ENCODE assay signal across 16 cellular contexts in the genomic region with DNA sequence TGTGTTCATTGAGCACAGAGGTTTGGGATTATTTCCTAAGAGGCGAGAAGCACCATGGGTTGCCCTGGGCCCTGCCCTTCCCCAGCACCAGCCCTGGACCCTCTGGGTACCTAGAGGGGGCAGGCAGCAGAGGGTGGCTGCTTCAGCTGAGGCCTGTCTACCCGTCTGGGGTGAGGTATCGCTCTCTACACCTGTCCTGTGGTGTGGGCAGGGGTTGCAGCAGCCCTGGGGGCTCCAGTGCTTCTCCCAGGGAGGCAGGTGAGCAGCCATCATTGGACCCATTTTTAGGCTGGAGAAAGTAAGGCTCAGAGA. TPM values are rescaled to one million over a fixed set of nuclear protein-coding genes. Genes with fewer than 3 reads are reported as not detected.
DNase-seq lines count a peak whose midpoint lies in the region; TF ChIP-seq lines count a peak whose summit lies in the region.
"Had no signal": no experiment of that assay in that cellular context is flagged by ENCODE, and none has a peak within 500 bp of the region (broad histone marks: within the 10 kb centered on the region; RNA-seq: fewer than 3 reads in every experiment).

No MANE protein-coding gene starts in this region.

- H3K18ac ChIP-seq in mesenchymal stem cell (ENCODE audit: low read depth in 1 of 2, low read length in 2 of 2) = no peak overlapping the region

- TF ChIP-seq POLR2A in prostate gland (IDR thresholded peaks at IDR 0.05) (no peak), erythroblast (IDR thresholded peaks at IDR 0.05; ENCODE audit: low read length) (no peak)

- H3K9ac ChIP-seq in mesenchymal stem cell (ENCODE audit: low read length) (no peak overlapping the region), stomach smooth muscle (ENCODE audit: low read length in 2 of 2) (peak overlapping the region in 1 of 2 donors; percentile 29)
- H3K9ac ChIP-seq: GM23248 had no signal

- no peak overlapping the region for H2BK120ac ChIP-seq in mesenchymal stem cell (ENCODE audit: low read depth, low read length)

- peaks cover 70% of the 10 kb centered on the region for H3K79me1 ChIP-seq in mesenchymal stem cell (replicated peaks; ENCODE audit: low read length, poor library complexity, severe bottlenecking)

- no peak overlapping the region for H2AFZ ChIP-seq in mesenchymal stem cell (ENCODE audit: low read depth, low read length)
- H2AFZ ChIP-seq: GM23248 had no signal

- intact Hi-C loops in prostate gland (cut with DNase I) = loop anchor here (5.0 kb wide), 1 partner anchor 45 kb away; no protein-coding TSS in a partner anchor

- no peak overlapping the region for H3K4me2 ChIP-seq in mesenchymal stem cell (ENCODE audit: low read length, poor library complexity, severe bottlenecking)

- H3K27me3 ChIP-seq in mesenchymal stem cell (ENCODE audit: control insufficient read depth in 1 of 2, insufficient read depth in 1 of 2, low read length in 2 of 2) (peaks cover 0 to 3% of the 10 kb centered on the region in 2 experiments), stomach smooth muscle (ENCODE audit: control insufficient read depth in 1 of 2, insufficient read depth in 2 of 2, low read length in 2 of 2) (no peaks in the 10 kb centered on the region), prostate gland (replicated peaks; ENCODE audit: insufficient read depth) (no peaks in the 10 kb centered on the region)
- H3K27me3 ChIP-seq: BE2C had no signal

- H3K14ac ChIP-seq in mesenchymal stem cell (ENCODE audit: low read length in 2 of 2) = peak overlapping the region in 1 of 2 experiments; percentile 51

- peak overlapping the region; percentile 11 for H4K91ac ChIP-seq in mesenchymal stem cell (ENCODE audit: low read length)

- TF ChIP-seq CTCF in prostate gland (IDR thresholded peaks at IDR 0.05) = no peak

- H3K36me3 ChIP-seq in mesenchymal stem cell (ENCODE audit: control insufficient read depth in 1 of 2, insufficient read depth in 2 of 2, low read depth in 1 of 2, low read length in 2 of 2) = peaks cover 0 to 9% of the 10 kb centered on the region in 2 experiments
- H3K36me3 ChIP-seq in stomach smooth muscle (ENCODE audit: control insufficient read depth in 2 of 2, insufficient read depth in 2 of 2, low read length in 2 of 2) = no peaks in the 10 kb centered on the region
- H3K36me3 ChIP-seq in prostate gland = no peaks in the 10 kb centered on the region
- H3K36me3 ChIP-seq: BE2C had no signal

- H3K4me1 ChIP-seq in mesenchymal stem cell (ENCODE audit: control insufficient read depth, insufficient read depth, low read depth, low read length) (peaks cover 32% of the 10 kb centered on the region), stomach smooth muscle (ENCODE audit: control insufficient read depth, insufficient read depth, low read length) (peaks cover 71% of the 10 kb centered on the region), prostate gland (replicated peaks) (peaks cover 6% of the 10 kb centered on the region)
- H3K4me1 ChIP-seq: BE2C had no signal

- H2BK15ac ChIP-seq in mesenchymal stem cell (ENCODE audit: low read depth, poor library complexity, severe bottlenecking) = no peak overlapping the region

- no peak overlapping the region for H2BK12ac ChIP-seq in mesenchymal stem cell (ENCODE audit: low read length in 2 of 2)

- no peak overlapping the region for H2BK5ac ChIP-seq in mesenchymal stem cell (ENCODE audit: low read depth, low read length, poor library complexity, severe bottlenecking)

- H3K23ac ChIP-seq in mesenchymal stem cell (ENCODE audit: low read length in 2 of 2) = no peak overlapping the region

- H3K27ac ChIP-seq in angular gyrus (ENCODE audit: low read depth, low read length) = peak overlapping the region; percentile 2
- no peak overlapping the region for H3K27ac ChIP-seq in mesenchymal stem cell (ENCODE audit: low read length, poor library complexity, severe bottlenecking)
- H3K27ac ChIP-seq in stomach smooth muscle (ENCODE audit: low read length) = peak overlapping the region; percentile 58
- no peak overlapping the region for H3K27ac ChIP-seq in prostate gland
- H3K27ac ChIP-seq: 22Rv1, GM23248 had no signal

- 89% methylated on average over 3 of the region's 3 CpGs for WGBS in mesenchymal stem cell
- 66% methylated on average over 3 of the region's 3 CpGs for WGBS in prostate gland

- no peak overlapping the region for H4K8ac ChIP-seq in mesenchymal stem cell (ENCODE audit: low read length)

- DNase-seq in activated effector memory CD4-positive, alpha-beta T cell treated with anti-CD3 and anti-CD28 coated beads, Interleukin-2, amount 50 U/mL, for 16 hours = peak; percentile 54
- no peak for DNase-seq in activated effector memory CD4-positive, alpha-beta T cell treated with Interleukin-2 at 50 U/mL for 16 hours
- no peak for DNase-seq in mesenchymal stem cell
- no peak for DNase-seq in prostate gland (ENCODE audit: low spot score)
- DNase-seq in erythroblast (lab: John Stamatoyannopoulos, UW) = no peak
- no peak for DNase-seq in NCI-H2196 treated with DMSO at 0.1 percent for 48 hours (lab: John Stamatoyannopoulos, UW; ENCODE audit: unreplicated experiment)
- DNase-seq: DND-41, HCEC 1CT, NCI-H1694 treated with DMSO at 0.1 percent for 48 hours, NCI-H2107, NCI-H526 treated with DMSO at 0.1 percent for 48 hours had no signal

- peak overlapping the region in 1 of 2 experiments; percentile 3 for H3K4me3 ChIP-seq in mesenchymal stem cell (ENCODE audit: insufficient read depth in 1 of 2, low read depth in 1 of 2, low read length in 2 of 2)
- H3K4me3 ChIP-seq in stomach smooth muscle (ENCODE audit: low read length in 2 of 2) = peak overlapping the region in 1 of 2 donors; percentile 22
- H3K4me3 ChIP-seq in prostate gland = no peak overlapping the region
- H3K4me3 ChIP-seq: GM23248 had no signal

- H3K9me3 ChIP-seq in mesenchymal stem cell (ENCODE audit: control insufficient read depth, low read length) = no peaks in the 10 kb centered on the region
- no peaks in the 10 kb centered on the region for H3K9me3 ChIP-seq in stomach smooth muscle (ENCODE audit: control insufficient read depth in 2 of 2, low read length in 2 of 2)
- H3K9me3 ChIP-seq in prostate gland = no peaks in the 10 kb centered on the region
- H3K9me3 ChIP-seq: BE2C had no signal

- no peak overlapping the region for H2AK5ac ChIP-seq in mesenchymal stem cell (ENCODE audit: low read length, severe bottlenecking)

- H3K4ac ChIP-seq in mesenchymal stem cell (ENCODE audit: low read depth in 1 of 2, low read length in 2 of 2) = no peak overlapping the region

RNA-seq across cellular contexts. Expression of a gene that starts 15.6 kb away (rescaled TPM):
- 4.6 TPM for polyA plus RNA-seq in mesenchymal stem cell (2013, experiment 1 of 2)
- polyA plus RNA-seq in mesenchymal stem cell (2013, experiment 2 of 2) = 5.2 TPM
- 10 to 100 TPM; 13.1 to 15.3 TPM for total RNA-seq in prostate gland

Comparison
In these comparisons a context has a peak if more than half of its experiments do, and no peak if none do; other contexts are left out.
1. H3K27ac ChIP-seq: peak in angular gyrus (single experiment) and stomach smooth muscle (single experiment); none in mesenchymal stem cell (single experiment) and prostate gland (0 of 2).